ENCODE assay signal across 22 cellular contexts in genomic region chr10:122357685-122358084, GRCh38. TPM values are rescaled to one million over a fixed set of nuclear protein-coding genes. Genes with fewer than 3 reads are reported as not detected.
A peak's percentile ranks its signal among the peaks of the same experiment; 100 is the strongest.
DNase-seq lines count a peak whose midpoint lies in the region; ATAC-seq and TF ChIP-seq lines count a peak whose summit lies in the region.
"Had no signal": no experiment of that assay in that cellular context is flagged by ENCODE, and none has a peak within 500 bp of the region (broad histone marks: within the 10 kb centered on the region; RNA-seq: fewer than 3 reads in every experiment).

No MANE protein-coding gene starts in this region.

- no peak for ATAC-seq in activated CD8-positive, alpha-beta memory T cell treated with anti-CD3 and anti-CD28 coated beads, Interleukin-2, amount 10 ng/mL, durations not matched to agents 7 days and 5 days
- ATAC-seq: GM12878 had no signal

- 92 to 94% methylated on average over 3 to 4 of the region's 4 CpGs for WGBS in endodermal cell (ENCODE audit: insufficient coverage in 1 of 2, insufficient read length in 1 of 2), 2 experiments

- H3K27ac ChIP-seq in endodermal cell (ENCODE audit: low read depth, low read length), result no peak overlapping the region
- H3K27ac ChIP-seq: 22Rv1; BLaER1 treated with 17β-estradiol and CSF1 and Interleukin-3, amounts not matched to agents 10 nM and 100 nM; GM23248 had no signal

- no peaks in the 10 kb centered on the region for H3K36me3 Mint-ChIP-seq in activated CD8-positive, alpha-beta memory T cell treated with anti-CD3 and anti-CD28 coated beads, Interleukin-2, amount 10 ng/mL, durations not matched to agents 7 days and 5 days
- H3K36me3 Mint-ChIP-seq in endodermal cell (ENCODE audit: low read depth), result no peaks in the 10 kb centered on the region
- H3K36me3 Mint-ChIP-seq: CD14-positive monocyte had no signal

- peaks cover 22% of the 10 kb centered on the region for H3K27me3 Mint-ChIP-seq in activated CD8-positive, alpha-beta memory T cell treated with anti-CD3 and anti-CD28 coated beads, Interleukin-2, amount 10 ng/mL, durations not matched to agents 7 days and 5 days
- peaks cover 2% of the 10 kb centered on the region for H3K27me3 Mint-ChIP-seq in endodermal cell (ENCODE audit: insufficient read depth)
- H3K27me3 Mint-ChIP-seq: CD4-positive, alpha-beta T cell had no signal

- no peaks in the 10 kb centered on the region for H3K9me3 Mint-ChIP-seq in activated CD8-positive, alpha-beta memory T cell treated with anti-CD3 and anti-CD28 coated beads, Interleukin-2, amount 10 ng/mL, durations not matched to agents 7 days and 5 days (ENCODE audit: low read depth)
- H3K9me3 Mint-ChIP-seq in endodermal cell, result peaks cover 9% of the 10 kb centered on the region

- H3K4me3 ChIP-seq in endodermal cell (ENCODE audit: low read length), result no peak overlapping the region
- H3K4me3 ChIP-seq: BLaER1 treated with 17β-estradiol and CSF1 and Interleukin-3, amounts not matched to agents 10 nM and 100 nM; GM12878; GM23248 had no signal

- peaks cover 5% of the 10 kb centered on the region for H3K9me3 ChIP-seq in endodermal cell (ENCODE audit: control insufficient read depth, low read length)
- H3K9me3 ChIP-seq: BE2C had no signal

- TF ChIP-seq CTCF in endodermal cell (conservative IDR thresholded peaks at IDR 0.05), result no peak

- H3K4me1 Mint-ChIP-seq in activated CD8-positive, alpha-beta memory T cell treated with anti-CD3 and anti-CD28 coated beads, Interleukin-2, amount 10 ng/mL, durations not matched to agents 7 days and 5 days, result peaks cover 3% of the 10 kb centered on the region
- H3K4me1 Mint-ChIP-seq in endodermal cell, result peaks cover 2% of the 10 kb centered on the region
- H3K4me1 Mint-ChIP-seq: CD14-positive monocyte had no signal

- CTCF ChIA-PET in activated CD8-positive, alpha-beta memory T cell treated with anti-CD3 and anti-CD28 coated beads, Interleukin-2, amount 10 ng/mL, durations not matched to agents 7 days and 5 days (lab: Charles Lee), result interaction anchor here (1.2 kb wide), 1 partner anchor 15 kb away, joined by 3 read pairs; no protein-coding TSS in a partner anchor

- H3K9ac ChIP-seq in endodermal cell (ENCODE audit: extremely low read depth, low read length, poor library complexity, severe bottlenecking), result no peak overlapping the region
- H3K9ac ChIP-seq: BLaER1 treated with 17β-estradiol and CSF1 and Interleukin-3, amounts not matched to agents 10 nM and 100 nM; GM23248 had no signal

- H3K27me3 ChIP-seq in endodermal cell (ENCODE audit: control insufficient read depth, insufficient read depth, low read length, poor library complexity, severe bottlenecking), result no peaks in the 10 kb centered on the region
- H3K27me3 ChIP-seq: BE2C; BLaER1 treated with 17β-estradiol and CSF1 and Interleukin-3, amounts not matched to agents 10 nM and 100 nM had no signal

- H3K27ac Mint-ChIP-seq in activated CD8-positive, alpha-beta memory T cell treated with anti-CD3 and anti-CD28 coated beads, Interleukin-2, amount 10 ng/mL, durations not matched to agents 7 days and 5 days, result no peak overlapping the region
- no peak overlapping the region for H3K27ac Mint-ChIP-seq in endodermal cell
- H3K27ac Mint-ChIP-seq: CD14-positive monocyte; CD4-positive, alpha-beta T cell had no signal

- peak; percentile 21 for DNase-seq in activated CD8-positive, alpha-beta memory T cell treated with anti-CD3 and anti-CD28 coated beads for 24 hours
- DNase-seq in activated CD8-positive, alpha-beta memory T cell treated with anti-CD3 and anti-CD28 coated beads, Interleukin-2, amount 10 ng/mL, durations not matched to agents 7 days and 5 days, result no peak
- DNase-seq in endodermal cell (peak; percentile 15), NCI-H1105 (lab: John Stamatoyannopoulos, UW) (no peak), OCI-M2 (lab: John Stamatoyannopoulos, UW; ENCODE audit: unreplicated experiment) (no peak), cerebellar nuclear complex (lab: John Stamatoyannopoulos, UW) (no peak)
- peak; percentile 10 for DNase-seq in stimulated activated CD8-positive, alpha-beta memory T cell treated with anti-CD3 and anti-CD28 coated beads, Interleukin-4, amount 100 ng/mL, for 48 hours
- DNase-seq: AML-193; BE2C; CD4-positive, alpha-beta T cell; CD8-positive, alpha-beta memory T cell; DMS 273 treated with DMSO at 0.1 percent for 48 hours; DMS79; EL; GDM1; GM23248; H7; HCEC 1CT had no signal

- no peak overlapping the region for H3K4me3 Mint-ChIP-seq in activated CD8-positive, alpha-beta memory T cell treated with anti-CD3 and anti-CD28 coated beads, Interleukin-2, amount 10 ng/mL, durations not matched to agents 7 days and 5 days
- H3K4me3 Mint-ChIP-seq in endodermal cell, result no peak overlapping the region
- H3K4me3 Mint-ChIP-seq: CD14-positive monocyte; CD4-positive, alpha-beta T cell; CD8-positive, alpha-beta memory T cell had no signal

- H3K4me1 ChIP-seq in endodermal cell (ENCODE audit: control insufficient read depth, insufficient read depth, low read length), result no peaks in the 10 kb centered on the region
- H3K4me1 ChIP-seq: BE2C had no signal

- H3K36me3 ChIP-seq in endodermal cell (ENCODE audit: control insufficient read depth, insufficient read depth, low read length), result no peaks in the 10 kb centered on the region
- H3K36me3 ChIP-seq: BE2C; BLaER1 treated with 17β-estradiol and CSF1 and Interleukin-3, amounts not matched to agents 10 nM and 100 nM had no signal

RNA-seq across cellular contexts. Expression of gene PLEKHA1, which starts 16.8 kb away (rescaled TPM):
- total RNA-seq in activated CD8-positive, alpha-beta memory T cell treated with anti-CD3 and anti-CD28 coated beads, Interleukin-2, amount 10 ng/mL, durations not matched to agents 7 days and 5 days, result 1 to 10 TPM; 5.3 to 7.2 TPM
- 10 to 100 TPM; 29.6 to 49.0 TPM for total RNA-seq in endodermal cell
- 31.1 TPM for polyA plus RNA-seq in endodermal cell (2013, experiment 1 of 2)
- 30.1 TPM for polyA plus RNA-seq in endodermal cell (2013, experiment 2 of 2)

Comparison
In these comparisons a context has a peak if more than half of its experiments do, and no peak if none do; other contexts are left out.
1. DNase-seq: peak in activated CD8-positive, alpha-beta memory T cell treated with anti-CD3 and anti-CD28 coated beads for 24 hours (single experiment), endodermal cell (single experiment) and stimulated activated CD8-positive, alpha-beta memory T cell treated with anti-CD3 and anti-CD28 coated beads, Interleukin-4, amount 100 ng/mL, for 48 hours (single experiment); none in activated CD8-positive, alpha-beta memory T cell treated with anti-CD3 and anti-CD28 coated beads, Interleukin-2, amount 10 ng/mL, durations not matched to agents 7 days and 5 days (single experiment), NCI-H1105 (single experiment), OCI-M2 (single experiment) and cerebellar nuclear complex (0 of 2).